In the genomic region with DNA sequence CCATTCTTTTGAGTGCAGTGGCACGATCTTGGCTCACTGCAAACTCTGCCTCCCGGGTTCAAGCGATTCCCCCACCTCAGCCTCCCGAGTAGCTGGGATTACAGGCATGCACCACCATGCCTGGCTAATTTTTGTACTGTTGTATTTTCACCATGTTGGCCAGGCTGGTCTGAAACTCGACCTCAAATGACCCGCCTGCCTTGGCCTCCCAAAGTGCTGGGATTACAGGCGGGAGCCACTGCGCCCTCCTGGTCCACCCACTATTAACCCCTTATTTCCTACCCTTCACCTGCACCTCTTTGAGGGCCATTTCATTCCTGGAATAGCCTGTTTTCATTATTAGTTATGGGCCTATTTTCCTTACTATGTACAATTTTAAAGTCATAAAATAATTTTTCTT, we compare ENCODE assay signal across 6 cellular contexts.
DNase-seq lines count a peak whose midpoint lies in the region; ATAC-seq, FAIRE-seq and TF ChIP-seq lines count a peak whose summit lies in the region.
"Not testable (repeated sequence)": the region's sequence is repeated elsewhere in the genome, so short reads cannot be mapped to it uniquely, and the experiment has no call there.

No MANE protein-coding gene starts in this region.

- H2AFZ ChIP-seq in GM23338: peak overlapping the region; percentile 39; the same call in 1 of the 2 replicates
- not testable (repeated sequence) for H2AFZ ChIP-seq in H1 (ENCODE audit: low read length); HepG2 (ENCODE audit: low read length); parathyroid adenoma

- H3K4ac ChIP-seq in H1 (replicated peaks; ENCODE audit: insufficient read length, low read depth, low read length): not testable (repeated sequence)

- H2BK12ac ChIP-seq in H1 (ENCODE audit: low read depth, low read length): not testable (repeated sequence)

- not testable (repeated sequence) for H3K27me3 ChIP-seq in GM23338 (ENCODE audit: insufficient read depth); H1 (replicated peaks in 1 of 4; ENCODE audit: control insufficient read depth in 3 of 4, extremely low read depth in 1 of 4, insufficient read depth in 3 of 4, low read length in 3 of 4); HepG2 (ENCODE audit: control insufficient read depth in 1 of 2, insufficient read depth in 2 of 2, low read length in 2 of 2); parathyroid adenoma (ENCODE audit: control insufficient read depth, insufficient read depth, low read length)

- not testable (repeated sequence) for H3K9me3 Mint-ChIP-seq in GM23338

- CTCF ChIA-PET in H1 (lab: Charles Lee; ENCODE audit: partially characterized antibody): interaction anchor here (1.3 to 3.9 kb wide), 3 partner anchors 14 to 449 kb away, joined by 5 to 16 read pairs (median 5); no protein-coding TSS in a partner anchor
- CTCF ChIA-PET in HepG2 (lab: Yijun Ruan, JAX; ENCODE audit: low intra/inter-chr PET ratio, low total read pairs): not testable (repeated sequence)

- not testable (repeated sequence) for H3K14ac ChIP-seq in H1 (ENCODE audit: insufficient read length)

- not testable (repeated sequence) for H3K79me2 ChIP-seq in GM23338 (replicated peaks; ENCODE audit: insufficient read depth); H1 (ENCODE audit: control insufficient read depth in 1 of 2, insufficient read depth in 2 of 2, low read length in 2 of 2); HepG2 (ENCODE audit: insufficient read depth, low read length)
- peaks cover 19% of the 10 kb centered on the region for H3K79me2 ChIP-seq in parathyroid adenoma

- not testable (repeated sequence) for H3K23ac ChIP-seq in H1 (ENCODE audit: insufficient read length)

- H3K79me1 ChIP-seq in H1 (ENCODE audit: low read depth, low read length): not testable (repeated sequence)

- not testable (repeated sequence) for H3K56ac ChIP-seq in H1 (replicated peaks; ENCODE audit: insufficient read length, low read depth, low read length)

- H2BK5ac ChIP-seq in H1 (ENCODE audit: low read depth, low read length): not testable (repeated sequence)

- H3K18ac ChIP-seq in H1 (ENCODE audit: extremely low read depth, low read length): not testable (repeated sequence)

- peak overlapping the region; percentile 41; the same call in 1 of the 2 replicates for H3K4me2 ChIP-seq in GM23338
- not testable (repeated sequence) for H3K4me2 ChIP-seq in H1 (ENCODE audit: insufficient read depth in 1 of 2, low read depth in 2 of 2, low read length in 2 of 2); HepG2 (ENCODE audit: low read depth, low read length); parathyroid adenoma (ENCODE audit: low read length)

- not testable (repeated sequence) for TF ChIP-seq EP300 in H1 (IDR thresholded peaks at IDR 0.05; ENCODE audit: borderline replicate concordance in 1 of 2, low read depth in 2 of 2, low read length in 2 of 2); HepG2 (IDR thresholded peaks at IDR 0.05; ENCODE audit: low read depth in 2 of 2, low read length in 2 of 2); HepG2 (CRISPR knock-in tag; IDR thresholded peaks at IDR 0.05; ENCODE audit: borderline replicate concordance)

- H2AK5ac ChIP-seq in H1 (ENCODE audit: low read depth, low read length): not testable (repeated sequence)

- H3K27me3 Mint-ChIP-seq in GM23338 (ENCODE audit: insufficient read depth, low read depth, poor library complexity); T-helper 17 cell: not testable (repeated sequence)

- not testable (repeated sequence) for H2BK15ac ChIP-seq in H1 (ENCODE audit: low read length)

- not testable (repeated sequence) for DNase-seq in GM23338 (ENCODE audit: low spot score); T-helper 17 cell; H1 (ENCODE audit: low read depth in 1 of 2, low spot score in 2 of 2); HepG2 (ENCODE audit: low spot score)
- DNase-seq in NCI-H82 (lab: John Stamatoyannopoulos, UW): peak; percentile 11

- not testable (repeated sequence) for H4K8ac ChIP-seq in H1 (ENCODE audit: extremely low read depth, insufficient read depth, low read length)

- TF ChIP-seq POLR2A in H1 (IDR thresholded peaks at IDR 0.05; ENCODE audit: control extremely low read depth in 1 of 2, low read depth in 2 of 2, low read length in 2 of 2); HepG2 (IDR thresholded peaks at IDR 0.05; ENCODE audit: insufficient read depth in 1 of 2, low read depth in 2 of 2, low read length in 2 of 2): not testable (repeated sequence)

- not testable (repeated sequence) for H3K9me2 ChIP-seq in GM23338 (ENCODE audit: insufficient read depth)

- intact Hi-C loops in HepG2 (cut with micrococcal nuclease; ENCODE audit: unreplicated experiment): not testable (repeated sequence)

- H3K36me3 Mint-ChIP-seq in GM23338 (ENCODE audit: low read depth); T-helper 17 cell (ENCODE audit: low read depth): not testable (repeated sequence)

- not testable (repeated sequence) for BruUV-seq in HepG2 (replicated peaks; lab: Mats Ljungman, UMichigan)

- H3K9ac ChIP-seq in H1 (replicated peaks in 1 of 4; ENCODE audit: extremely low read depth in 1 of 4, low read depth in 3 of 4, low read length in 3 of 4); HepG2 (ENCODE audit: insufficient read depth, low read depth, low read length); parathyroid adenoma: not testable (repeated sequence)

- in situ Hi-C loops in HepG2 (cut with HindIII; ENCODE audit: extremely low pct_ligation_motif_present, low pct_unique_long_range_greater_than_20kb): not testable (repeated sequence)

- H2BK20ac ChIP-seq in H1 (ENCODE audit: low read length): not testable (repeated sequence)

- POLR2A ChIA-PET in H1 (lab: Charles Lee; ENCODE audit: partially characterized antibody): not testable (repeated sequence)
- POLR2A ChIA-PET in HepG2 (lab: Yijun Ruan, JAX): interaction anchor here (0.7 to 2.0 kb wide), 2 partner anchors 9 to 127 kb away, joined by 3 to 5 read pairs; no protein-coding TSS in a partner anchor

- H3K4me3 Mint-ChIP-seq in GM23338, T-helper 17 cell: not testable (repeated sequence)

- not testable (repeated sequence) for H4K20me1 ChIP-seq in GM23338 (replicated peaks; ENCODE audit: insufficient read depth); H1 (replicated peaks in 1 of 2; ENCODE audit: control insufficient read depth in 1 of 2, insufficient read depth in 2 of 2, low read length in 2 of 2); HepG2 (ENCODE audit: insufficient read depth, low read length)

- not testable (repeated sequence) for TF ChIP-seq RAD21 in H1 (IDR thresholded peaks at IDR 0.05 in 1 of 2, conservative IDR thresholded peaks at IDR 0.05 in 1 of 2; ENCODE audit: low read depth in 2 of 2, low read length in 2 of 2); HepG2 (CRISPR knock-in tag; IDR thresholded peaks at IDR 0.05)

- H3K23me2 ChIP-seq in H1 (ENCODE audit: low read depth, low read length): not testable (repeated sequence)

- not testable (repeated sequence) for H4K91ac ChIP-seq in H1 (replicated peaks; ENCODE audit: insufficient read length, low read length)

- H3K27ac ChIP-seq in GM23338 (ENCODE audit: low read depth); H1 (ENCODE audit: low read depth, low read length); HepG2 (ENCODE audit: extremely low read length, insufficient read depth, low read length): not testable (repeated sequence)
- H3K27ac ChIP-seq in parathyroid adenoma: peak overlapping the region; percentile 55

- H3K4me3 ChIP-seq in GM23338: peak overlapping the region; percentile 1; the same call in 1 of the 2 replicates
- H3K4me3 ChIP-seq in H1 (ENCODE audit: extremely low read depth in 1 of 4, insufficient read depth in 2 of 4, low read depth in 3 of 4, low read length in 4 of 4); HepG2 (replicated peaks in 1 of 3; ENCODE audit: insufficient read depth in 1 of 3, low read depth in 2 of 3, low read length in 3 of 3); parathyroid adenoma (ENCODE audit: low read depth, low read length): not testable (repeated sequence)

- 66% methylated on average over 7 of the region's 8 CpGs; no CpG with 5 or more reads in 1 of the 2 experiments for WGBS in H1 (ENCODE audit: extremely low coverage in 1 of 2, insufficient coverage in 1 of 2, insufficient read length in 1 of 2, insufficient replicate concordance in 2 of 2, low coverage in 1 of 2, low lambda C conversion rate in 2 of 2, missing lambda C conversion rate in 1 of 2), 2 experiments
- 79% methylated on average over 8 of the region's 8 CpGs for WGBS in HepG2 (ENCODE audit: low lambda C conversion rate)

- peaks cover 18% of the 10 kb centered on the region for H3K4me1 ChIP-seq in GM23338 (ENCODE audit: insufficient read depth)
- not testable (repeated sequence) for H3K4me1 ChIP-seq in H1 (replicated peaks in 1 of 4; ENCODE audit: control insufficient read depth in 3 of 4, insufficient read depth in 4 of 4, low read length in 3 of 4)
- H3K4me1 ChIP-seq in HepG2 (ENCODE audit: insufficient read depth, low read length): peaks cover 68% of the 10 kb centered on the region
- H3K4me1 ChIP-seq in parathyroid adenoma: peaks cover 42% of the 10 kb centered on the region

- FAIRE-seq in H1 (lab: Jason Lieb, UNC); HepG2 (lab: Jason Lieb, UNC): not testable (repeated sequence)

- not testable (repeated sequence) for TF ChIP-seq CTCF in GM23338 (conservative IDR thresholded peaks at IDR 0.05; ENCODE audit: low read depth in 2 of 2); H1 (IDR thresholded peaks at IDR 0.05; ENCODE audit: control extremely low read depth in 1 of 3, insufficient read depth in 1 of 3, low read depth in 1 of 3, low read length in 3 of 3); HepG2 (CRISPR knock-in tag; IDR thresholded peaks at IDR 0.05); parathyroid adenoma (IDR thresholded peaks at IDR 0.05)

- H3K4me1 Mint-ChIP-seq in GM23338 (peaks cover 15% of the 10 kb centered on the region; the same call in 2 of the 3 replicates), T-helper 17 cell (peaks cover 14% of the 10 kb centered on the region)

- H3K27ac Mint-ChIP-seq in GM23338: not testable (repeated sequence)
- peak overlapping the region; percentile 39 for H3K27ac Mint-ChIP-seq in T-helper 17 cell

- peak; percentile 68 for ATAC-seq in GM23338
- not testable (repeated sequence) for ATAC-seq in T-helper 17 cell, HepG2

- not testable (repeated sequence) for H3K9me3 ChIP-seq in T-helper 17 cell (ENCODE audit: control insufficient read depth, low read length, poor library complexity, severe bottlenecking); H1 (ENCODE audit: insufficient read depth in 2 of 2, low read depth in 1 of 2, low read length in 1 of 2); HepG2 (ENCODE audit: low read length); parathyroid adenoma (ENCODE audit: control insufficient read depth, low read length)

- H3F3A ChIP-seq in GM23338 (replicated peaks; ENCODE audit: low read depth): not testable (repeated sequence)

- not testable (repeated sequence) for H4K5ac ChIP-seq in H1 (ENCODE audit: insufficient read length, low read depth, low read length)

- H3K36me3 ChIP-seq in GM23338 (ENCODE audit: insufficient read depth); H1 (ENCODE audit: control insufficient read depth in 2 of 4, insufficient read depth in 4 of 4, low read length in 3 of 4); HepG2 (replicated peaks in 1 of 2; ENCODE audit: control insufficient read depth in 1 of 2, insufficient read depth in 2 of 2, low read length in 2 of 2); parathyroid adenoma (ENCODE audit: control insufficient read depth, insufficient read depth, low read length): not testable (repeated sequence)

- H2BK120ac ChIP-seq in H1 (replicated peaks; ENCODE audit: low read depth, low read length): not testable (repeated sequence)
